ENCODE assay signal across 8 cellular contexts in genomic region chr19:19033176-19033425, GRCh38. TPM values are rescaled to one million over a fixed set of nuclear protein-coding genes. Genes with fewer than 3 reads are reported as not detected.
A peak's percentile ranks its signal among the peaks of the same experiment; 100 is the strongest.
DNase-seq lines count a peak whose midpoint lies in the region; ATAC-seq and TF ChIP-seq lines count a peak whose summit lies in the region.

No MANE protein-coding gene starts in this region.

- TF ChIP-seq CTCF in foreskin fibroblast (IDR thresholded peaks at IDR 0.05; ENCODE audit: low read depth, low read length) (no peak), spleen (IDR thresholded peaks at IDR 0.05 in 8 of 11, conservative IDR thresholded peaks at IDR 0.05 in 3 of 11) (no peak)

- ATAC-seq in GM19455 (IDR thresholded peaks at IDR 0.05; ENCODE audit: unreplicated experiment) = peak; percentile 27
- ATAC-seq in GM18505 (IDR thresholded peaks at IDR 0.05; ENCODE audit: unreplicated experiment) = no peak
- no peak for ATAC-seq in activated CD4-positive, CD25-positive, alpha-beta regulatory T cell treated with anti-CD3 and anti-CD28 coated beads, Interleukin-2, amount 50 U/mL, for 24 hours
- ATAC-seq in HG02885 (IDR thresholded peaks at IDR 0.05; ENCODE audit: poor library complexity, unreplicated experiment) = no peak
- ATAC-seq in HG03135 (IDR thresholded peaks at IDR 0.05; ENCODE audit: unreplicated experiment) = no peak

- H3K9me3 ChIP-seq in SJCRH30 (replicated peaks) (no peaks in the 10 kb centered on the region; the same call in 1 of the 2 replicates), spleen (no peaks in the 10 kb centered on the region)

- TF ChIP-seq POLR2A in spleen (IDR thresholded peaks at IDR 0.05) = no peak
- TF ChIP-seq POLR2A in GM18505 (IDR thresholded peaks at IDR 0.05; ENCODE audit: borderline replicate concordance, extremely low read depth, insufficient read depth, insufficient read length) = no peak

- no peak for DNase-seq in SJCRH30
- no peak for DNase-seq in foreskin fibroblast
- DNase-seq in spleen = no peak

- peaks cover 24% of the 10 kb centered on the region for H3K36me3 ChIP-seq in SJCRH30
- H3K36me3 ChIP-seq in spleen = peaks cover 0 to 55% (median 24%) of the 10 kb centered on the region in 6 donors

- H3K4me3 ChIP-seq in SJCRH30 = peak overlapping the region; percentile 77
- peak overlapping the region; percentile 86 to 89 for H3K4me3 ChIP-seq in foreskin fibroblast (ENCODE audit: low read depth in 1 of 2, low read length in 2 of 2)
- peak overlapping the region; percentile 43 to 97 (median 82) for H3K4me3 ChIP-seq in spleen

- WGBS in spleen, 5 donors = 0 to 1% (median 0%) methylated on average over 23 to 32 of the region's 32 CpGs

- H3K27ac ChIP-seq in SJCRH30 (peak overlapping the region; percentile 48; the same call in 1 of the 2 replicates), spleen (peak overlapping the region; percentile 96 to 99 (median 98))

- H3K4me1 ChIP-seq in SJCRH30 (no peaks in the 10 kb centered on the region), spleen (peaks cover 15 to 68% (median 33%) of the 10 kb centered on the region in 6 donors)

- intact Hi-C loops in spleen (cut with DNase I; ENCODE audit: low total_unique reads) = no loop called here

- H3K27me3 ChIP-seq in SJCRH30 (no peaks in the 10 kb centered on the region), spleen (replicated peaks in 1 of 7) (no peaks in the 10 kb centered on the region)

RNA-seq across cellular contexts. Expression of gene SUGP2, which starts 0.2 kb away (rescaled TPM):
- total RNA-seq in SJCRH30 (2014; rRNA removed; shearing (Covaris generic)) = 47.7 and 57.4 TPM in 2 replicates
- 100 to 1,000 TPM in 2 of 7 donors, 10 to 100 TPM in 5; 55.7 to 109 (median 79.1) TPM for total RNA-seq in spleen
- 100 to 1,000 TPM in 2 of 3 donors, 10 to 100 TPM in 1; 54.5 to 127 (median 106) TPM for polyA plus RNA-seq in spleen

RNA-seq across cellular contexts. Expression of gene ARMC6, which starts 0.3 kb away (rescaled TPM):
- total RNA-seq in SJCRH30 (2014; rRNA removed; shearing (Covaris generic)) = 48.6 and 55.6 TPM in 2 replicates
- 10 to 100 TPM; 17.2 to 27.4 (median 18.7) TPM for total RNA-seq in spleen
- 10 to 100 TPM; 25.8 to 29.0 (median 28.5) TPM for polyA plus RNA-seq in spleen

RNA-seq across cellular contexts. Expression of gene SLC25A42, which starts 30.7 kb away (rescaled TPM):
- total RNA-seq in SJCRH30 (2014; rRNA removed; shearing (Covaris generic)) = 6.8 and 8.0 TPM in 2 replicates
- total RNA-seq in spleen = 10 to 100 TPM; 12.5 to 25.3 (median 16.8) TPM
- polyA plus RNA-seq in spleen = 10 to 100 TPM in 2 of 3 donors, 1 to 10 TPM in 1; 9.7 to 11.6 (median 10.6) TPM
